In the genomic region with DNA sequence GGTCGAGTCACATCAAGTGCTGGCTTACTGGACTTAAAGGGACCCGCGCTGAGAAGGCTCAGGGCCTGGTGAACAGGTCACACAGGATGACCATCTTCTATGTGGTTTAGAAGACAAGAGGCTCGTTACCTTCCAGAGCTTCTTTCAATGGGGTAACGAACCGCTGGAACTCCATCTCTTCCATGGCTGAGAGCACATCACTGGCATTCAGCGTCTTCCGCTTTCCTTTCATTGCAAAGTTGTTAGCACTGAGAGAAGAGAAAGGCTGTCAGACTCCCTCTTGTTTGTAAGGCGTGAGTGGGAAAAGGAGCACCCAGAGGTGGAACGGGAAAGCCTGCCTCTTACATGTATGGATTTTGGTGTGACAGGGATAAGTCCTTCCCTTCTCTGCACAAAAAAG, we compare ENCODE assay signal across 1 cellular context.
TF ChIP-seq lines count a peak whose summit lies in the region.

No MANE protein-coding gene starts in this region.

TF ChIP-seq in GM12878, 131 proteins besides CTCF, POLR2A, EP300 and RAD21:
- no peak for TF ChIP-seq HDAC6 (IDR thresholded peaks at IDR 0.05; ENCODE audit: unreplicated experiment)
- TF ChIP-seq CHD1 (IDR thresholded peaks at IDR 0.05; ENCODE audit: low read depth, low read length), result no peak
- TF ChIP-seq BCL11A (IDR thresholded peaks at IDR 0.05; ENCODE audit: low read depth, low read length), result no peak
- TF ChIP-seq NFYA (IDR thresholded peaks at IDR 0.05; ENCODE audit: borderline replicate concordance, low read depth, low read length), result no peak
- TF ChIP-seq MEF2A (IDR thresholded peaks at IDR 0.05; ENCODE audit: insufficient read depth, low read depth, low read length), result no peak
- TF ChIP-seq NFXL1 (IDR thresholded peaks at IDR 0.05; ENCODE audit: borderline replicate concordance), result no peak
- TF ChIP-seq JUND (IDR thresholded peaks at IDR 0.05; ENCODE audit: low read depth, low read length), result no peak
- TF ChIP-seq ZBED1 (IDR thresholded peaks at IDR 0.05; ENCODE audit: borderline replicate concordance), result no peak
- TF ChIP-seq ESRRA (IDR thresholded peaks at IDR 0.05; ENCODE audit: low read length), result no peak
- TF ChIP-seq MAX (IDR thresholded peaks at IDR 0.05; ENCODE audit: low read depth, low read length), result no peak
- no peak for TF ChIP-seq SMC3 (IDR thresholded peaks at IDR 0.05; ENCODE audit: borderline replicate concordance, low read length)
- no peak for TF ChIP-seq USF2 (IDR thresholded peaks at IDR 0.05; ENCODE audit: borderline replicate concordance, low read depth, low read length)
- TF ChIP-seq FOS (IDR thresholded peaks at IDR 0.05; ENCODE audit: borderline replicate concordance, extremely low read depth, insufficient read length), result no peak
- no peak for TF ChIP-seq JUNB (IDR thresholded peaks at IDR 0.05)
- no peak for TF ChIP-seq POU2F2 (IDR thresholded peaks at IDR 0.05; ENCODE audit: borderline replicate concordance, low read depth, low read length)
- no peak for TF ChIP-seq FOXK2 (IDR thresholded peaks at IDR 0.05)
- TF ChIP-seq IRF4 (IDR thresholded peaks at IDR 0.05; ENCODE audit: low read depth, low read length), result no peak
TF ChIP-seq in GM12878: peak in this region for 0.
